Comparison of ENCODE assay signal across 8 cellular contexts in genomic region chr4:48831532-48832015, GRCh38. TPM values are rescaled to one million over a fixed set of nuclear protein-coding genes. Genes with fewer than 3 reads are reported as not detected.
A peak's percentile ranks its signal among the peaks of the same experiment; 100 is the strongest.
DNase-seq lines count a peak whose midpoint lies in the region; ATAC-seq lines count a peak whose summit lies in the region.

No MANE protein-coding gene starts in this region.

- peaks cover 21% of the 10 kb centered on the region for H3K36me3 Mint-ChIP-seq in activated naive CD8-positive, alpha-beta T cell treated with anti-CD3 and anti-CD28 coated beads for 36 hours

- peaks cover 18% of the 10 kb centered on the region for H3K4me1 Mint-ChIP-seq in activated naive CD8-positive, alpha-beta T cell treated with anti-CD3 and anti-CD28 coated beads for 36 hours

- H3K27ac Mint-ChIP-seq in activated naive CD8-positive, alpha-beta T cell treated with anti-CD3 and anti-CD28 coated beads for 36 hours = peak overlapping the region; percentile 100

- H3K4me3 Mint-ChIP-seq in activated naive CD8-positive, alpha-beta T cell treated with anti-CD3 and anti-CD28 coated beads for 36 hours = peak overlapping the region; percentile 100

- ATAC-seq in GM19351 (IDR thresholded peaks at IDR 0.05; ENCODE audit: unreplicated experiment) = no peak
- ATAC-seq in GM18867 (IDR thresholded peaks at IDR 0.05; ENCODE audit: unreplicated experiment) = no peak

- peaks cover 3% of the 10 kb centered on the region for H3K9me3 Mint-ChIP-seq in activated naive CD8-positive, alpha-beta T cell treated with anti-CD3 and anti-CD28 coated beads for 36 hours

- DNase-seq in DMS53 (lab: John Stamatoyannopoulos, UW) (peak; percentile 62), HT-29 (ENCODE audit: low spot score) (peak; percentile 45), iris pigment epithelial cell (ENCODE audit: low read depth) (peak; percentile 16), stromal cell of bone marrow (ENCODE audit: low read depth) (peak; percentile 6), HK-2 (ENCODE audit: unreplicated experiment) (no peak)
- DNase-seq in activated naive CD8-positive, alpha-beta T cell treated with anti-CD3 and anti-CD28 coated beads for 36 hours = no peak

- peaks cover 7% of the 10 kb centered on the region for H3K27me3 Mint-ChIP-seq in activated naive CD8-positive, alpha-beta T cell treated with anti-CD3 and anti-CD28 coated beads for 36 hours

RNA-seq across cellular contexts. Expression of gene OCIAD1, which starts 0.7 kb away (rescaled TPM):
- total RNA-seq in HT-29 (2014; rRNA removed; shearing (Covaris generic)) = 41.5 and 44.6 TPM in 2 replicates
- 100 to 1,000 TPM; 116 to 122 TPM for total RNA-seq in activated naive CD8-positive, alpha-beta T cell treated with anti-CD3 and anti-CD28 coated beads for 36 hours

RNA-seq across cellular contexts. Expression of gene FRYL, which starts 51.5 kb away (rescaled TPM):
- 36.4 and 40.8 TPM in 2 replicates for total RNA-seq in HT-29 (2014; rRNA removed; shearing (Covaris generic))
- total RNA-seq in activated naive CD8-positive, alpha-beta T cell treated with anti-CD3 and anti-CD28 coated beads for 36 hours = 10 to 100 TPM; 54.0 to 63.8 TPM

Comparison
In these comparisons a context has a peak if more than half of its experiments do, and no peak if none do; other contexts are left out.
1. DNase-seq: peak in DMS53 (single experiment), HT-29 (single experiment), iris pigment epithelial cell (single experiment) and stromal cell of bone marrow (single experiment); none in activated naive CD8-positive, alpha-beta T cell treated with anti-CD3 and anti-CD28 coated beads for 36 hours (single experiment) and HK-2 (single experiment).